34 cellular contexts compared by ENCODE assay signal in genomic region chr11:37323843-37324242, GRCh38.
"Had no signal": no experiment of that assay in that cellular context is flagged by ENCODE, and none has a peak within 500 bp of the region (broad histone marks: within the 10 kb centered on the region; RNA-seq: fewer than 3 reads in every experiment).

No MANE protein-coding gene starts in this region.

- H3K9me3 ChIP-seq: MG63 had no signal

- H3K27ac ChIP-seq: KMS-11 had no signal

- H3K9ac ChIP-seq: KMS-11 had no signal

- H3K4me3 ChIP-seq: MG63 had no signal

- H3K27me3 ChIP-seq: MG63 had no signal

- DNase-seq: Karpas-422, Kasumi-1, KG1, MG63, MM.1S, MV-4-11, NCI-H1048, NCI-H1092, NCI-H1092 treated with DMSO at 0.1 percent for 48 hours, NCI-H1105, NCI-H1105 treated with DMSO at 0.1 percent for 48 hours, NCI-H1417, NCI-H1417 treated with DMSO at 0.1 percent for 48 hours, NCI-H1436, NCI-H1436 treated with DMSO at 0.1 percent for 48 hours, NCI-H146, NCI-H1694, NCI-H1694 treated with DMSO at 0.1 percent for 48 hours, NCI-H187, NCI-H187 treated with DMSO at 0.1 percent for 48 hours, NCI-H1930, NCI-H2029, NCI-H2029 treated with DMSO at 0.1 percent for 48 hours, NCI-H2081, NCI-H2081 treated with DMSO at 0.1 percent for 48 hours, NCI-H2107, NCI-H2171, NCI-H2171 treated with DMSO at 0.1 percent for 48 hours, NCI-H2227 treated with DMSO at 0.1 percent for 48 hours, NCI-H226, NCI-H345, NCI-H446, NCI-H446 treated with DMSO at 0.1 percent for 48 hours had no signal

- H3K4me2 ChIP-seq: KMS-11 had no signal

- H3K36me3 ChIP-seq: MG63 had no signal
